ENCODE assay signal across 1 cellular context in the genomic region with DNA sequence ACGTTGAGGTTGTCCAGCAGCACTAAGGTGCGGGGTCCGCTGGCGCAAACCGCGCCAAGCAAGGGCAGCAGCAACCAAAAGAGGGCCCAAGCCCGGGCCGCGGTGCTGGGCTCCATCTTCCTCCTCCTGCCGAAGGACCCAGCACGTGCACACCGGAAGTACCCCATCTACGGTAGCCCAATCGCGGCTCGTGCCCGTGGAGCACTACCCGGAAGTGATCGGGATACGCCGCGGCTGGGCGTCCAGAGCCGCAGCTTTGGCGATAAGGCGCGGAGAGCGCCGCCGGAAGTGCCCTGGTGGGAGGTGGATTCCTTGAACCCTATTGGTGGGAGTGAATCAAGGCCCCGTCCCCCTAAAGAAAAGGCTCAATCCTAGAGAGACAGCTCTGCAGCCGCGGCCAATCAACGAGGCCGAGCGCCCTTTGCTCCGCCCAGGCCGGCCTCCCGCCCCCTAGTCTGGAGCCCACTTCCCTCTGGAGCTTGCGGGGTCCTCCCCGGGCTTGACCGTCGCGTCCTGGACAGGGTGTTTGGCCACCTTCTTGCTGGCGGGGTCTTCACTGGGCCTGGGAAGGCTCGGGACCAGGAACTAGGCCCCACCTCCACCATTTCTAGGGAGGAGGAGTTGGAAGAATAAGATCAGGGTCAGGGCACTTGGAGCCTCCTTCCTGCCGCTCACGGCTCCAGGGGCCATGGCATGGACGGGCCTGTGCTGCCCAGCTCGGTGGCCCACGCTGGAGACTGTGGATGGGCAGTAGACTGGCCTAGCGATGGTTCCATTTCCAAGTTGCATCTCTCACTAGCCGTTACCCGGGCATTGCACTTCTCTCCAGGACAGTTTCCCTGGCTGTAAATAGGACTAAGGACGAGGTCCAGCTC.
A peak's percentile ranks its signal among the peaks of the same experiment; 100 is the strongest.
TF ChIP-seq lines count a peak whose summit lies in the region.

Gene DDOST (minus strand): TSS at position 135 of the 875 bp plus-strand sequence. CDS start 19 bp downstream, at position 116.

TF ChIP-seq in HEK293, 187 proteins besides CTCF, POLR2A, EP300 and RAD21 (continued from another document and continues in another):
- TF ChIP-seq, protein P1, sequence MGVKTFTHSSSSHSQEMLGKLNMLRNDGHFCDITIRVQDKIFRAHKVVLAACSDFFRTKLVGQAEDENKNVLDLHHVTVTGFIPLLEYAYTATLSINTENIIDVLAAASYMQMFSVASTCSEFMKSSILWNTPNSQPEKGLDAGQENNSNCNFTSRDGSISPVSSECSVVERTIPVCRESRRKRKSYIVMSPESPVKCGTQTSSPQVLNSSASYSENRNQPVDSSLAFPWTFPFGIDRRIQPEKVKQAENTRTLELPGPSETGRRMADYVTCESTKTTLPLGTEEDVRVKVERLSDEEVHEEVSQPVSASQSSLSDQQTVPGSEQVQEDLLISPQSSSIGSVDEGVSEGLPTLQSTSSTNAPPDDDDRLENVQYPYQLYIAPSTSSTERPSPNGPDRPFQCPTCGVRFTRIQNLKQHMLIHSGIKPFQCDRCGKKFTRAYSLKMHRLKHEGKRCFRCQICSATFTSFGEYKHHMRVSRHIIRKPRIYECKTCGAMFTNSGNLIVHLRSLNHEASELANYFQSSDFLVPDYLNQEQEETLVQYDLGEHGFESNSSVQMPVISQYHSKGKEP (tag by site-specific recombination; IDR thresholded peaks at IDR 0.05), result no peak
- peak; percentile 70 for TF ChIP-seq ZNF10 (tag by site-specific recombination; IDR thresholded peaks at IDR 0.05)
- TF ChIP-seq ZNF184 (tag by site-specific recombination; IDR thresholded peaks at IDR 0.05), result no peak
- no peak for TF ChIP-seq ZNF423 (tag by site-specific recombination; IDR thresholded peaks at IDR 0.05)
- TF ChIP-seq HOXC10 (CRISPR knock-in tag; IDR thresholded peaks at IDR 0.05), result no peak
- TF ChIP-seq ZNF292 (tag by site-specific recombination; IDR thresholded peaks at IDR 0.05; ENCODE audit: borderline replicate concordance, low read depth), result no peak
- 0 out of 2 replicates have a peak, but pooled peaks have one; percentile 73 for TF ChIP-seq ZNF580 (tag by site-specific recombination; IDR thresholded peaks at IDR 0.05)
- TF ChIP-seq ZNF549 (tag by site-specific recombination; IDR thresholded peaks at IDR 0.05), result no peak
- TF ChIP-seq MZF1 (tag by site-specific recombination; IDR thresholded peaks at IDR 0.05; ENCODE audit: borderline replicate concordance), result no peak
- TF ChIP-seq ZNF768 (tag by site-specific recombination; IDR thresholded peaks at IDR 0.05), result no peak
- TF ChIP-seq ZNF626 (tag by site-specific recombination; IDR thresholded peaks at IDR 0.05), result no peak
- TF ChIP-seq ZNF548 (tag by site-specific recombination; IDR thresholded peaks at IDR 0.05), result no peak
- TF ChIP-seq HIC1 (tag by site-specific recombination; IDR thresholded peaks at IDR 0.05), result peak; percentile 30; the same call in 1 of the 2 replicates
- no peak for TF ChIP-seq ZNF155 (tag by site-specific recombination; IDR thresholded peaks at IDR 0.05)
- TF ChIP-seq ZNF510 (tag by site-specific recombination; IDR thresholded peaks at IDR 0.05; ENCODE audit: insufficient replicate concordance), result no peak
- TF ChIP-seq, protein P2, sequence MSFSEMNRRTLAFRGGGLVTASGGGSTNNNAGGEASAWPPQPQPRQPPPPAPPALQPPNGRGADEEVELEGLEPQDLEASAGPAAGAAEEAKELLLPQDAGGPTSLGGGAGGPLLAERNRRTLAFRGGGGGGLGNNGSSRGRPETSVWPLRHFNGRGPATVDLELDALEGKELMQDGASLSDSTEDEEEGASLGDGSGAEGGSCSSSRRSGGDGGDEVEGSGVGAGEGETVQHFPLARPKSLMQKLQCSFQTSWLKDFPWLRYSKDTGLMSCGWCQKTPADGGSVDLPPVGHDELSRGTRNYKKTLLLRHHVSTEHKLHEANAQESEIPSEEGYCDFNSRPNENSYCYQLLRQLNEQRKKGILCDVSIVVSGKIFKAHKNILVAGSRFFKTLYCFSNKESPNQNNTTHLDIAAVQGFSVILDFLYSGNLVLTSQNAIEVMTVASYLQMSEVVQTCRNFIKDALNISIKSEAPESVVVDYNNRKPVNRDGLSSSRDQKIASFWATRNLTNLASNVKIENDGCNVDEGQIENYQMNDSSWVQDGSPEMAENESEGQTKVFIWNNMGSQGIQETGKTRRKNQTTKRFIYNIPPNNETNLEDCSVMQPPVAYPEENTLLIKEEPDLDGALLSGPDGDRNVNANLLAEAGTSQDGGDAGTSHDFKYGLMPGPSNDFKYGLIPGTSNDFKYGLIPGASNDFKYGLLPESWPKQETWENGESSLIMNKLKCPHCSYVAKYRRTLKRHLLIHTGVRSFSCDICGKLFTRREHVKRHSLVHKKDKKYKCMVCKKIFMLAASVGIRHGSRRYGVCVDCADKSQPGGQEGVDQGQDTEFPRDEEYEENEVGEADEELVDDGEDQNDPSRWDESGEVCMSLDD (tag by site-specific recombination; IDR thresholded peaks at IDR 0.05), result no peak
- TF ChIP-seq ZNF214 (tag by site-specific recombination; IDR thresholded peaks at IDR 0.05; ENCODE audit: borderline replicate concordance), result no peak
- no peak for TF ChIP-seq ZNF585B (tag by site-specific recombination; IDR thresholded peaks at IDR 0.05)
- no peak for TF ChIP-seq ZNF394 (tag by site-specific recombination; IDR thresholded peaks at IDR 0.05; ENCODE audit: borderline replicate concordance)
- no peak for TF ChIP-seq ZNF174 (tag by site-specific recombination; IDR thresholded peaks at IDR 0.05)
- TF ChIP-seq ZBTB7A (tag by site-specific recombination; IDR thresholded peaks at IDR 0.05; ENCODE audit: low read depth), result 0 out of 2 replicates have a peak, but pooled peaks have one; percentile 41
- TF ChIP-seq ZNF169 (tag by site-specific recombination; IDR thresholded peaks at IDR 0.05), result no peak
- no peak for TF ChIP-seq ZNF211 (tag by site-specific recombination; IDR thresholded peaks at IDR 0.05; ENCODE audit: low read depth)
- no peak for TF ChIP-seq ZNF785 (tag by site-specific recombination; IDR thresholded peaks at IDR 0.05)
- TF ChIP-seq ZNF707 (tag by site-specific recombination; IDR thresholded peaks at IDR 0.05), result no peak
- no peak for TF ChIP-seq IKZF3 (tag by site-specific recombination; IDR thresholded peaks at IDR 0.05)
- TF ChIP-seq, protein P3, sequence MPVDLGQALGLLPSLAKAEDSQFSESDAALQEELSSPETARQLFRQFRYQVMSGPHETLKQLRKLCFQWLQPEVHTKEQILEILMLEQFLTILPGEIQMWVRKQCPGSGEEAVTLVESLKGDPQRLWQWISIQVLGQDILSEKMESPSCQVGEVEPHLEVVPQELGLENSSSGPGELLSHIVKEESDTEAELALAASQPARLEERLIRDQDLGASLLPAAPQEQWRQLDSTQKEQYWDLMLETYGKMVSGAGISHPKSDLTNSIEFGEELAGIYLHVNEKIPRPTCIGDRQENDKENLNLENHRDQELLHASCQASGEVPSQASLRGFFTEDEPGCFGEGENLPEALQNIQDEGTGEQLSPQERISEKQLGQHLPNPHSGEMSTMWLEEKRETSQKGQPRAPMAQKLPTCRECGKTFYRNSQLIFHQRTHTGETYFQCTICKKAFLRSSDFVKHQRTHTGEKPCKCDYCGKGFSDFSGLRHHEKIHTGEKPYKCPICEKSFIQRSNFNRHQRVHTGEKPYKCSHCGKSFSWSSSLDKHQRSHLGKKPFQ (tag by site-specific recombination; IDR thresholded peaks at IDR 0.05), result no peak
- no peak for TF ChIP-seq ZNF571 (tag by site-specific recombination; IDR thresholded peaks at IDR 0.05)
- TF ChIP-seq ZNF747 (tag by site-specific recombination; IDR thresholded peaks at IDR 0.05), result no peak
- no peak for TF ChIP-seq ZNF473 (tag by site-specific recombination; IDR thresholded peaks at IDR 0.05)
- no peak for TF ChIP-seq ZNF239 (tag by site-specific recombination; IDR thresholded peaks at IDR 0.05)
- peak; percentile 84; the same call in 1 of the 2 replicates for TF ChIP-seq YY2 (tag by site-specific recombination; IDR thresholded peaks at IDR 0.05)
- TF ChIP-seq OVOL3 (tag by site-specific recombination; IDR thresholded peaks at IDR 0.05), result no peak
- no peak; the same call in 1 of the 2 replicates for TF ChIP-seq ZNF600 (tag by site-specific recombination; IDR thresholded peaks at IDR 0.05)
- peak; percentile 69; the same call in 1 of the 2 replicates for TF ChIP-seq ZBTB48 (tag by site-specific recombination; IDR thresholded peaks at IDR 0.05)
- TF ChIP-seq ZNF223 (tag by site-specific recombination; IDR thresholded peaks at IDR 0.05), result no peak
- TF ChIP-seq ZFP37 (tag by site-specific recombination; IDR thresholded peaks at IDR 0.05), result no peak
- TF ChIP-seq PRDM1 (tag by site-specific recombination; IDR thresholded peaks at IDR 0.05), result no peak
- no peak for TF ChIP-seq ZNF837 (tag by site-specific recombination; IDR thresholded peaks at IDR 0.05)
- TF ChIP-seq ZNF518A (tag by site-specific recombination; conservative IDR thresholded peaks at IDR 0.05; ENCODE audit: low read depth), result peak; percentile 98
- no peak for TF ChIP-seq ZNF658 (tag by site-specific recombination; IDR thresholded peaks at IDR 0.05)
- TF ChIP-seq ZNF2 (tag by site-specific recombination; IDR thresholded peaks at IDR 0.05), result 0 out of 2 replicates have a peak, but pooled peaks have one; percentile 48
- TF ChIP-seq ZNF426 (tag by site-specific recombination; IDR thresholded peaks at IDR 0.05), result no peak
- no peak for TF ChIP-seq ZNF624 (tag by site-specific recombination; IDR thresholded peaks at IDR 0.05)
- TF ChIP-seq KLF1 (tag by site-specific recombination; IDR thresholded peaks at IDR 0.05), result no peak
- TF ChIP-seq ZNF791 (tag by site-specific recombination; IDR thresholded peaks at IDR 0.05), result no peak
- no peak for TF ChIP-seq ZNF324 (tag by site-specific recombination; IDR thresholded peaks at IDR 0.05)
